In genomic region chr12:94098466-94098865, GRCh38 we compare ENCODE assay signal across 18 cellular contexts. TPM values are rescaled to one million over a fixed set of nuclear protein-coding genes. Genes with fewer than 3 reads are reported as not detected.
DNase-seq lines count a peak whose midpoint lies in the region; ATAC-seq, FAIRE-seq and TF ChIP-seq lines count a peak whose summit lies in the region.
"Had no signal": no experiment of that assay in that cellular context is flagged by ENCODE, and none has a peak within 500 bp of the region (broad histone marks: within the 10 kb centered on the region; RNA-seq: fewer than 3 reads in every experiment).

No MANE protein-coding gene starts in this region.

- H3K4me3 Mint-ChIP-seq in Calu3 (ENCODE audit: low read depth, unreplicated experiment), result no peak overlapping the region
- H3K4me3 Mint-ChIP-seq: activated naive CD4-positive, alpha-beta T cell treated with anti-CD3 and anti-CD28 coated beads for 36 hours; effector memory CD8-positive, alpha-beta T cell had no signal

- no peak overlapping the region for H3K27ac Mint-ChIP-seq in Calu3 (ENCODE audit: unreplicated experiment)
- H3K27ac Mint-ChIP-seq: effector memory CD8-positive, alpha-beta T cell had no signal

- peak; percentile 70 for DNase-seq in AG20443 (ENCODE audit: low spot score)
- peak; percentile 17 for DNase-seq in MG63
- peak; percentile 82 for DNase-seq in choroid plexus epithelial cell (ENCODE audit: low read depth)
- peak; percentile 73 for DNase-seq in islet precursor cell
- DNase-seq in Ammon's horn (ENCODE audit: low spot score), result no peak
- no peak for DNase-seq in nucleus accumbens (lab: John Stamatoyannopoulos, UW)
- no peak for DNase-seq in pancreas
- DNase-seq in Calu3, result no peak
- DNase-seq: activated naive CD4-positive, alpha-beta T cell treated with anti-CD3 and anti-CD28 coated beads for 36 hours; effector memory CD8-positive, alpha-beta T cell; left cardiac atrium; mucosa of descending colon; NCI-H1436 treated with DMSO at 0.1 percent for 48 hours; NCI-H524; spleen; stimulated activated naive CD4-positive, alpha-beta T cell; WERI-Rb-1 had no signal

- no peak for TF ChIP-seq CTCF in choroid plexus epithelial cell (conservative IDR thresholded peaks at IDR 0.05; ENCODE audit: low read depth, low read length)
- no peak for TF ChIP-seq CTCF in pancreas (IDR thresholded peaks at IDR 0.05)
- TF ChIP-seq CTCF in Calu3 (IDR thresholded peaks at IDR 0.05; ENCODE audit: unreplicated experiment), result no peak

- CTCF ChIA-PET in Calu3 (lab: Charles Lee), result no interaction called here

- FAIRE-seq in pancreas (lab: Jason Lieb, UNC), result no peak

- WGBS in pancreas, 2 donors, result 34 to 41% methylated on average over 3 of the region's 3 CpGs

- no peak overlapping the region for H3K4me3 ChIP-seq in MG63
- H3K4me3 ChIP-seq in choroid plexus epithelial cell (ENCODE audit: low read depth, low read length), result no peak overlapping the region
- no peak overlapping the region for H3K4me3 ChIP-seq in pancreas
- H3K4me3 ChIP-seq: BLaER1, mucosa of descending colon, spleen had no signal

- no TSS peak for BruUV-seq in Calu3 (replicated peaks; lab: Mats Ljungman, UMichigan)

- H3K36me3 ChIP-seq in MG63 (no peaks in the 10 kb centered on the region), pancreas (no peaks in the 10 kb centered on the region)
- H3K36me3 ChIP-seq: BLaER1, spleen, WERI-Rb-1 had no signal

- intact Hi-C loops in pancreas (cut with DNase I) (loop anchor here in 2 of 3 donors (5.0 to 10.0 kb wide), 2 partner anchors 531 to 534 kb away; no protein-coding TSS in a partner anchor), Calu3 (cut with micrococcal nuclease; ENCODE audit: unreplicated experiment) (no loop called here)

- H3K9me3 ChIP-seq in MG63 (no peaks in the 10 kb centered on the region), pancreas (no peaks in the 10 kb centered on the region)
- H3K9me3 ChIP-seq: BLaER1, mucosa of descending colon, spleen had no signal

- peaks cover 17% of the 10 kb centered on the region for H3K4me1 Mint-ChIP-seq in Calu3 (ENCODE audit: low read depth, unreplicated experiment)

- no peak for ATAC-seq in pancreas
- ATAC-seq: effector memory CD8-positive, alpha-beta T cell; left cardiac atrium; mucosa of descending colon had no signal

- H3K9me3 Mint-ChIP-seq in Calu3 (ENCODE audit: low read depth, unreplicated experiment), result no peaks in the 10 kb centered on the region
- H3K9me3 Mint-ChIP-seq: activated naive CD4-positive, alpha-beta T cell treated with anti-CD3 and anti-CD28 coated beads for 36 hours; effector memory CD8-positive, alpha-beta T cell had no signal

- H3K36me3 Mint-ChIP-seq in Calu3 (ENCODE audit: insufficient read depth, unreplicated experiment), result peaks cover 9% of the 10 kb centered on the region

- peaks cover 46% of the 10 kb centered on the region for H3K27me3 Mint-ChIP-seq in Calu3 (ENCODE audit: unreplicated experiment)

- no peaks in the 10 kb centered on the region for H3K4me1 ChIP-seq in pancreas

- no peak overlapping the region for H3K27ac ChIP-seq in pancreas
- H3K27ac ChIP-seq: BLaER1, spleen, WERI-Rb-1 had no signal

- H3K27me3 ChIP-seq in MG63 (no peaks in the 10 kb centered on the region), pancreas (no peaks in the 10 kb centered on the region)

RNA-seq across cellular contexts. Expression of gene PLXNC1, which starts 49.9 kb away (rescaled TPM):
- 0.16 and 0.52 TPM in 2 replicates for total RNA-seq in MG63 (2014; rRNA removed; shearing (Covaris generic); ENCODE audit: low replicate concordance)
- total RNA-seq in pancreas (10 to 100 TPM in 1 of 6 donors, 1 to 10 TPM in 4, under 1 TPM in 1; 0.92 to 13.7 (median 2.0) TPM), Calu3 (2022) (1.3 and 2.3 TPM in 2 replicates)
- polyA plus RNA-seq in pancreas, result 1 to 10 TPM in 1 of 2 donors, under 1 TPM in 1; 0.53 to 3.8 TPM

Comparison
In these comparisons a context has a peak if more than half of its experiments do, and no peak if none do; other contexts are left out.
1. DNase-seq: peak in AG20443 (single experiment), MG63 (single experiment), choroid plexus epithelial cell (single experiment) and islet precursor cell (single experiment); none in Ammon's horn (single experiment), nucleus accumbens (0 of 56), pancreas (0 of 6) and Calu3 (single experiment).